In the genomic region with DNA sequence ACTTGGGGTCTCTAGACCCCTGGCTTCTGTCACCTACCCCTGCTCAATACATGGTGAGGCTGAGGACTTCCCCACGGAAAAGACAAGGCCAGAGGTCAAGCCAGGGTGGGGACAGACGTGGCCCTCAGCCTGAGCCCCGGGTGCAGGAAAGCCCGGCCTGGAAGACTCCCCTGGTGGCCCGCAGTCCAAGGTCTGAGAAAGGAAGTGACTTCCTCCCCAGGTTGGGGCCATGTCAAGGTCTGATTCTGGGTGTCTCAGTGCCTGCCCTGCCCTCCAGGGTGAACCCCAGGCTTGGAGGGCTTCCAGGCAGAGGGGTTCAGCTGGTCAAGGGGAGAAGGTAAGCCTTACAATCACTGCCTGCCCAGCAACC, we compare ENCODE assay signal across 12 cellular contexts. TPM values are rescaled to one million over a fixed set of nuclear protein-coding genes. Genes with fewer than 3 reads are reported as not detected.
A peak's percentile ranks its signal among the peaks of the same experiment; 100 is the strongest.
DNase-seq lines count a peak whose midpoint lies in the region; ATAC-seq, FAIRE-seq and TF ChIP-seq lines count a peak whose summit lies in the region.
"Had no signal": no experiment of that assay in that cellular context is flagged by ENCODE, and none has a peak within 500 bp of the region (broad histone marks: within the 10 kb centered on the region; RNA-seq: fewer than 3 reads in every experiment).

No MANE protein-coding gene starts in this region.

- intact Hi-C loops in K562 (cut with micrococcal nuclease) = no loop called here

- H3K79me2 ChIP-seq in K562 (ENCODE audit: control insufficient read depth, insufficient read depth, low read length) = peaks cover 17% of the 10 kb centered on the region

- no TSS peak for BruUV-seq in K562 (replicated peaks; lab: Mats Ljungman, UMichigan)

- H3K36me3 ChIP-seq in K562 (ENCODE audit: control insufficient read depth, insufficient read depth, low read length) (peaks cover 23% of the 10 kb centered on the region; the same call in 1 of the 3 replicates), mucosa of rectum (ENCODE audit: control insufficient read depth in 2 of 2, insufficient read depth in 2 of 2, low read length in 2 of 2) (peaks cover 43 to 52% of the 10 kb centered on the region in 2 donors)
- peaks cover 14% of the 10 kb centered on the region for H3K36me3 ChIP-seq in effector memory CD4-positive, alpha-beta T cell (ENCODE audit: control insufficient read depth, insufficient read depth, low read length)

- H3K9ac ChIP-seq in K562 (ENCODE audit: insufficient read depth in 1 of 2, low read depth in 2 of 2, low read length in 2 of 2) (peak overlapping the region in 1 of 2 experiments; percentile 83; a peak in 3 of 4 replicates), mucosa of rectum (ENCODE audit: low read depth in 1 of 2, low read length in 2 of 2) (no peak overlapping the region)

- in situ Hi-C loops in K562 (cut with MboI) = loop anchor here (5.0 kb wide), 1 partner anchor 33 kb away; no protein-coding TSS in a partner anchor

- TF ChIP-seq POLR2A in K562 (conservative IDR thresholded peaks at IDR 0.05) = no peak

- H3K27ac ChIP-seq in K562 (ENCODE audit: extremely low read depth, low read depth, low read length) = peak overlapping the region; percentile 72; the same call in 1 of the 3 replicates
- peak overlapping the region; percentile 40 to 58 for H3K27ac ChIP-seq in mucosa of rectum (ENCODE audit: low read depth in 2 of 2, low read length in 2 of 2)
- peak overlapping the region; percentile 93 for H3K27ac ChIP-seq in temporal lobe (ENCODE audit: low read depth, low read length)
- H3K27ac ChIP-seq in effector memory CD4-positive, alpha-beta T cell (ENCODE audit: insufficient read depth, low read length, poor library complexity, severe bottlenecking) = no peak overlapping the region

- H3K4me2 ChIP-seq in K562 (ENCODE audit: insufficient read depth, low read length) = no peak overlapping the region

- peaks cover 11% of the 10 kb centered on the region for H3K36me3 Mint-ChIP-seq in activated CD8-positive, alpha-beta memory T cell treated with anti-CD3 and anti-CD28 coated beads, Interleukin-2, amount 10 ng/mL, durations not matched to agents 7 days and 5 days

- H3K9me1 ChIP-seq in K562 (ENCODE audit: control insufficient read depth, insufficient read depth, low read length) = peaks cover 7% of the 10 kb centered on the region

- H3K9me3 Mint-ChIP-seq in activated CD8-positive, alpha-beta memory T cell treated with anti-CD3 and anti-CD28 coated beads, Interleukin-2, amount 10 ng/mL, durations not matched to agents 7 days and 5 days (ENCODE audit: low read depth) = no peaks in the 10 kb centered on the region
- H3K9me3 Mint-ChIP-seq: activated T-cell treated with anti-CD3 and anti-CD28 coated beads, Interleukin-2, amount 50 U/mL, for 72 hours had no signal

- peaks cover 70% of the 10 kb centered on the region for H3K4me1 Mint-ChIP-seq in activated CD8-positive, alpha-beta memory T cell treated with anti-CD3 and anti-CD28 coated beads, Interleukin-2, amount 10 ng/mL, durations not matched to agents 7 days and 5 days

- no peak for TF ChIP-seq RAD21 in K562 (CRISPR knock-in tag; conservative IDR thresholded peaks at IDR 0.05 in 1 of 2, IDR thresholded peaks at IDR 0.05 in 1 of 2)

- H4K20me1 ChIP-seq in K562 (replicated peaks; ENCODE audit: control insufficient read depth, insufficient read depth, low read length) = peaks cover 4% of the 10 kb centered on the region; the same call in 1 of the 2 replicates

- no peaks in the 10 kb centered on the region for H3K27me3 Mint-ChIP-seq in activated CD8-positive, alpha-beta memory T cell treated with anti-CD3 and anti-CD28 coated beads, Interleukin-2, amount 10 ng/mL, durations not matched to agents 7 days and 5 days

- POLR2A ChIA-PET in K562 (lab: Yijun Ruan, JAX) = no interaction called here

- ATAC-seq in activated CD8-positive, alpha-beta memory T cell treated with anti-CD3 and anti-CD28 coated beads, Interleukin-2, amount 10 ng/mL, durations not matched to agents 7 days and 5 days = no peak
- ATAC-seq in K562 (no peak), GM21723 (IDR thresholded peaks at IDR 0.05; ENCODE audit: unreplicated experiment) (no peak)
- ATAC-seq: activated T-cell treated with anti-CD3 and anti-CD28 coated beads, Interleukin-2, amount 50 U/mL, for 72 hours; mucosa of descending colon had no signal

- no peak for FAIRE-seq in K562 (lab: Jason Lieb, UNC)

- no peak for TF ChIP-seq EP300 in K562 (IDR thresholded peaks at IDR 0.05; ENCODE audit: low read length)

- H3K4me3 ChIP-seq in K562 (no peak overlapping the region), mucosa of rectum (ENCODE audit: low read length in 2 of 2) (no peak overlapping the region)
- H3K4me3 ChIP-seq in effector memory CD4-positive, alpha-beta T cell (ENCODE audit: insufficient read depth, low read depth, low read length, poor library complexity, severe bottlenecking) = no peak overlapping the region
- H3K4me3 ChIP-seq: mucosa of descending colon had no signal

- CTCF ChIA-PET in activated CD8-positive, alpha-beta memory T cell treated with anti-CD3 and anti-CD28 coated beads, Interleukin-2, amount 10 ng/mL, durations not matched to agents 7 days and 5 days (lab: Charles Lee) = no interaction called here
- CTCF ChIA-PET in K562 (lab: Yijun Ruan, JAX; ENCODE audit: low intra/inter-chr PET ratio) = no interaction called here

- H3K9me3 ChIP-seq in K562 (replicated peaks; ENCODE audit: control insufficient read depth, insufficient read depth, low read depth, low read length) (no peaks in the 10 kb centered on the region), mucosa of rectum (ENCODE audit: control insufficient read depth in 2 of 2, low read length in 2 of 2) (no peaks in the 10 kb centered on the region)
- H3K9me3 ChIP-seq in effector memory CD4-positive, alpha-beta T cell (ENCODE audit: control insufficient read depth, low read length) = no peaks in the 10 kb centered on the region
- H3K9me3 ChIP-seq: mucosa of descending colon had no signal

- 71% methylated on average over 2 of the region's 5 CpGs for WGBS in K562 (ENCODE audit: insufficient coverage, low coverage, missing lambda C conversion rate)

- no peak for TF ChIP-seq CTCF in K562 (IDR thresholded peaks at IDR 0.05 in 2 of 3, conservative IDR thresholded peaks at IDR 0.05 in 1 of 3; ENCODE audit: insufficient read depth in 2 of 3, low read depth in 1 of 3, low read length in 3 of 3)

- H3K27me3 ChIP-seq in K562 (ENCODE audit: control insufficient read depth in 2 of 2, insufficient read depth in 2 of 2, low read length in 2 of 2) = no peaks in the 10 kb centered on the region
- H3K27me3 ChIP-seq in mucosa of rectum (ENCODE audit: control insufficient read depth in 2 of 2, insufficient read depth in 2 of 2, low read length in 2 of 2) = no peaks in the 10 kb centered on the region
- H3K27me3 ChIP-seq in effector memory CD4-positive, alpha-beta T cell (replicated peaks; ENCODE audit: control insufficient read depth, insufficient read depth, low read length, poor library complexity, severe bottlenecking) = no peaks in the 10 kb centered on the region

- H3K4me3 Mint-ChIP-seq in activated CD8-positive, alpha-beta memory T cell treated with anti-CD3 and anti-CD28 coated beads, Interleukin-2, amount 10 ng/mL, durations not matched to agents 7 days and 5 days = no peak overlapping the region
- H3K4me3 Mint-ChIP-seq: activated T-cell treated with anti-CD3 and anti-CD28 coated beads, Interleukin-2, amount 50 U/mL, for 72 hours had no signal

- H3K4me1 ChIP-seq in K562 (replicated peaks in 1 of 2; ENCODE audit: control insufficient read depth in 2 of 2, insufficient read depth in 2 of 2, low read length in 2 of 2) (peaks cover 31 to 83% of the 10 kb centered on the region in 2 experiments), mucosa of rectum (ENCODE audit: control insufficient read depth in 2 of 2, insufficient read depth in 2 of 2, low read length in 2 of 2) (peaks cover 46% of the 10 kb centered on the region in 2 donors)
- H3K4me1 ChIP-seq in effector memory CD4-positive, alpha-beta T cell (ENCODE audit: control insufficient read depth, insufficient read depth, low read length, poor library complexity, severe bottlenecking) = peaks cover 88% of the 10 kb centered on the region

- peak; percentile 51 for DNase-seq in activated CD8-positive, alpha-beta memory T cell treated with anti-CD3 and anti-CD28 coated beads, Interleukin-2, amount 10 ng/mL, durations not matched to agents 7 days and 5 days
- no peak for DNase-seq in activated CD8-positive, alpha-beta memory T cell treated with anti-CD3 and anti-CD28 coated beads, Interleukin-2, amount 50 U/mL, for 4 hours
- DNase-seq in K562 (ENCODE audit: extremely low read depth in 1 of 4, low spot score in 3 of 4) (no peak), HuH-7 (ENCODE audit: low spot score) (no peak)
- DNase-seq in effector memory CD4-positive, alpha-beta T cell = no peak
- DNase-seq: activated T-cell treated with anti-CD3 and anti-CD28 coated beads, Interleukin-2, amount 50 U/mL, for 72 hours; DMS153 had no signal

- H3K27ac Mint-ChIP-seq in activated CD8-positive, alpha-beta memory T cell treated with anti-CD3 and anti-CD28 coated beads, Interleukin-2, amount 10 ng/mL, durations not matched to agents 7 days and 5 days = peak overlapping the region; percentile 94
- H3K27ac Mint-ChIP-seq: activated T-cell treated with anti-CD3 and anti-CD28 coated beads, Interleukin-2, amount 50 U/mL, for 72 hours had no signal

- H2AFZ ChIP-seq in K562 (ENCODE audit: low read depth, low read length) = no peak overlapping the region

RNA-seq across cellular contexts. Expression of a gene that starts 3.9 kb away (rescaled TPM):
- total RNA-seq in activated CD8-positive, alpha-beta memory T cell treated with anti-CD3 and anti-CD28 coated beads, Interleukin-2, amount 10 ng/mL, durations not matched to agents 7 days and 5 days = 100 to 1,000 TPM; 133 to 165 TPM
- total RNA-seq in K562 (2011; cell fraction: chromatin; rRNA removed; ENCODE audit: low replicate concordance) = 15.6 and 81.0 TPM in 2 replicates
- 131 and 132 TPM in 2 replicates for total RNA-seq in K562 (2011; cell fraction: nucleolus; rRNA removed)
- total RNA-seq in K562 (2011; cell fraction: nucleoplasm; rRNA removed) = 68.3 and 83.1 TPM in 2 replicates
- total RNA-seq in K562 (2014; rRNA removed) (72.3 and 87.0 TPM in 2 replicates), K562 (2014; rRNA removed; fragmentation: Illumina TruSeq; extraction: Trizol) (10.9 and 12.3 TPM in 2 replicates), K562 (2015; rRNA removed; fragmentation: Illumina TruSeq; extraction: Trizol) (40.9 and 42.3 TPM in 2 replicates), K562 (2021) (112 and 116 TPM in 2 replicates), temporal lobe (36.9 TPM)
- polyA plus RNA-seq in K562 (2011; rRNA removed) (21.7 and 37.1 TPM in 2 replicates), K562 (2014; fragmentation: Illumina TruSeq; extraction: Trizol) (66.8 and 111 TPM in 2 replicates), K562 (2014; fragmentation: Nextera tagmentation; extraction: Ambion mirVana) (1 to 10 TPM; 1.0 to 3.7 TPM), K562 (2014; rRNA removed) (40.5 and 46.8 TPM in 2 replicates)
- 39.6 and 74.7 TPM in 2 replicates for polyA plus RNA-seq in K562 (2011; cell fraction: cytosol; rRNA removed)
- polyA plus RNA-seq in K562 (2011; cell fraction: nucleus; rRNA removed) = 22.7 and 35.2 TPM in 2 replicates
- 84.2 and 325 TPM in 2 replicates for polyA plus RNA-seq in K562 (2012)
- 12.8 and 17.9 TPM in 2 replicates for polyA minus RNA-seq in K562 (2011; rRNA and poly(A)+ RNA removed)
- polyA minus RNA-seq in K562 (2011; cell fraction: cytosol; rRNA and poly(A)+ RNA removed) = 46.3 and 49.3 TPM in 2 replicates
- polyA minus RNA-seq in K562 (2011; cell fraction: nucleus; rRNA and poly(A)+ RNA removed) = 10.1 and 11.1 TPM in 2 replicates

RNA-seq across cellular contexts. Expression of a gene that starts 9.4 kb away (rescaled TPM):
- total RNA-seq in activated CD8-positive, alpha-beta memory T cell treated with anti-CD3 and anti-CD28 coated beads, Interleukin-2, amount 10 ng/mL, durations not matched to agents 7 days and 5 days = 1 to 10 TPM in 1 of 2 experiments, under 1 TPM in 1; 0.96 to 1.3 TPM
- total RNA-seq in K562 (2011; cell fraction: chromatin; rRNA removed; ENCODE audit: low replicate concordance) = 0.21 and 0.23 TPM in 2 replicates
- 0.26 and 0.33 TPM in 2 replicates for total RNA-seq in K562 (2011; cell fraction: nucleolus; rRNA removed)
- 0.37 TPM in 1 of 2 replicates, not detected in the other for total RNA-seq in K562 (2011; cell fraction: nucleoplasm; rRNA removed)
- total RNA-seq in K562 (2014; rRNA removed) (0.09 TPM in 1 of 2 replicates, not detected in the other), K562 (2014; rRNA removed; fragmentation: Illumina TruSeq; extraction: Trizol) (not detected in 2 replicates), K562 (2015; rRNA removed; fragmentation: Illumina TruSeq; extraction: Trizol) (not detected in 2 replicates), K562 (2021) (0.13 TPM in 1 of 2 replicates, not detected in the other), temporal lobe (0.49 TPM)
- polyA plus RNA-seq in K562 (2011; rRNA removed) (not detected in 2 replicates), K562 (2014; fragmentation: Illumina TruSeq; extraction: Trizol) (not detected in 2 replicates), K562 (2014; fragmentation: Nextera tagmentation; extraction: Ambion mirVana) (not detected), K562 (2014; rRNA removed) (0.08 TPM in 1 of 2 replicates, not detected in the other)
- not detected in 2 replicates for polyA plus RNA-seq in K562 (2011; cell fraction: cytosol; rRNA removed)
- 0.16 TPM in 1 of 2 replicates, not detected in the other for polyA plus RNA-seq in K562 (2011; cell fraction: nucleus; rRNA removed)
- 0.09 and 0.15 TPM in 2 replicates for polyA plus RNA-seq in K562 (2012)
- polyA minus RNA-seq in K562 (2011; rRNA and poly(A)+ RNA removed) = not detected in 2 replicates
- not detected in 2 replicates for polyA minus RNA-seq in K562 (2011; cell fraction: cytosol; rRNA and poly(A)+ RNA removed)
- polyA minus RNA-seq in K562 (2011; cell fraction: nucleus; rRNA and poly(A)+ RNA removed) = not detected in 2 replicates
- total RNA-seq: A673 had no signal
